ENCODE assay signal across 17 cellular contexts in genomic region chr4:3316146-3316545, GRCh38. TPM values are rescaled to one million over a fixed set of nuclear protein-coding genes. Genes with fewer than 3 reads are reported as not detected.
A peak's percentile ranks its signal among the peaks of the same experiment; 100 is the strongest.
DNase-seq lines count a peak whose midpoint lies in the region; ATAC-seq, FAIRE-seq and TF ChIP-seq lines count a peak whose summit lies in the region.
"Had no signal": no experiment of that assay in that cellular context is flagged by ENCODE, and none has a peak within 500 bp of the region (broad histone marks: within the 10 kb centered on the region; RNA-seq: fewer than 3 reads in every experiment).

No MANE protein-coding gene starts in this region.

- WGBS in H9 (ENCODE audit: extremely low coverage, insufficient read length, low lambda C conversion rate), result no CpG with 5 or more reads among the region's 18 CpGs

- no peak overlapping the region for H3K56ac ChIP-seq in H9 (ENCODE audit: insufficient read length, low read depth, low read length)

- no peak for ATAC-seq in sciatic nerve
- ATAC-seq in GM18909 (IDR thresholded peaks at IDR 0.05; ENCODE audit: poor library complexity, unreplicated experiment), result no peak

- dilution Hi-C loops in endothelial cell of umbilical vein (cut with MboI; ENCODE audit: extremely low pct_ligation_motif_present, low sequenced_read_pairs), result no loop called here

- no peak overlapping the region for H3K4me3 ChIP-seq in endothelial cell of umbilical vein (replicated peaks in 1 of 3; ENCODE audit: insufficient read depth in 1 of 3, low read depth in 1 of 3, low read length in 3 of 3)
- H3K4me3 ChIP-seq: HAP-1, MG63, PC-9 had no signal

- H3K4me1 Mint-ChIP-seq in H9, result peaks cover 0 to 9% of the 10 kb centered on the region in 2 experiments; a peak in 2 of 4 replicates

- no peaks in the 10 kb centered on the region for H3K23me2 ChIP-seq in H9 (ENCODE audit: insufficient read length, low read depth, low read length, poor library complexity, severe bottlenecking)

- no peaks in the 10 kb centered on the region for H3K79me1 ChIP-seq in H9 (ENCODE audit: insufficient read depth, low read depth, low read length, poor library complexity, severe bottlenecking)

- no peak overlapping the region for H4K5ac ChIP-seq in H9 (ENCODE audit: insufficient read length, low read depth, low read length)

- H2AFZ ChIP-seq in H9 (ENCODE audit: low read length) (no peak overlapping the region), endothelial cell of umbilical vein (ENCODE audit: low read depth, low read length) (no peak overlapping the region)
- H2AFZ ChIP-seq: PC-9 had no signal

- no peak overlapping the region for H2BK12ac ChIP-seq in H9 (ENCODE audit: insufficient read length, low read depth, low read length)

- H2AK5ac ChIP-seq in H9 (ENCODE audit: insufficient read length, low read length), result no peak overlapping the region

- no peak overlapping the region for H3T11ph ChIP-seq in H9 (ENCODE audit: low read length)

- H3K4ac ChIP-seq in H9 (ENCODE audit: low read depth, low read length), result no peak overlapping the region

- no peak overlapping the region for H3K4me3 Mint-ChIP-seq in H9

- 0 out of 7 replicates have a peak overlapping the region, but pooled peaks of 1 of the 3 experiments have one; percentile 25 for H3K27ac Mint-ChIP-seq in H9

- H3K9me1 ChIP-seq in endothelial cell of umbilical vein (replicated peaks; ENCODE audit: control insufficient read depth, extremely low read depth, insufficient read depth, low read length), result no peaks in the 10 kb centered on the region

- H3K9ac ChIP-seq in H9 (ENCODE audit: extremely low read depth, insufficient read length, low read length), result no peak overlapping the region
- H3K9ac ChIP-seq in endothelial cell of umbilical vein (replicated peaks; ENCODE audit: extremely low read depth, insufficient read depth, low read length), result no peak overlapping the region

- no peak overlapping the region for H4K91ac ChIP-seq in H9 (ENCODE audit: insufficient read length, low read depth, low read length)

- CTCF ChIA-PET in endothelial cell of umbilical vein (lab: Charles Lee), result interaction anchor here (1.5 kb wide), 1 partner anchor 180 kb away, joined by 3 read pairs; no protein-coding TSS in a partner anchor

- H3K36me3 Mint-ChIP-seq in H9 (ENCODE audit: insufficient read depth in 1 of 3, low read depth in 3 of 3), result peaks cover 2 to 23% (median 15%) of the 10 kb centered on the region in 3 experiments; a peak in 5 of 7 replicates

- intact Hi-C loops in endothelial cell of umbilical vein (cut with micrococcal nuclease), result no loop called here
- intact Hi-C loops in sciatic nerve (cut with DNase I), result no loop called here

- H3K14ac ChIP-seq in H9 (ENCODE audit: insufficient read depth, low read length), result no peak overlapping the region

- no peaks in the 10 kb centered on the region for H3K79me2 ChIP-seq in H9 (ENCODE audit: insufficient read depth, low read length)
- peaks cover 48% of the 10 kb centered on the region for H3K79me2 ChIP-seq in endothelial cell of umbilical vein (ENCODE audit: control insufficient read depth, insufficient read depth, low read length)

- H4K8ac ChIP-seq in H9 (replicated peaks; ENCODE audit: insufficient read length, low read depth, low read length), result no peak overlapping the region

- no peak overlapping the region for H3K4me2 ChIP-seq in H9 (ENCODE audit: insufficient read depth, insufficient read length, low read length)
- no peak overlapping the region for H3K4me2 ChIP-seq in endothelial cell of umbilical vein (ENCODE audit: insufficient read depth, low read length)
- H3K4me2 ChIP-seq: PC-9 had no signal

- H2BK5ac ChIP-seq in H9 (ENCODE audit: insufficient read length, low read length), result no peak overlapping the region

- no peak overlapping the region for H3K18ac ChIP-seq in H9 (ENCODE audit: insufficient read length, low read depth, low read length)

- H4K20me1 ChIP-seq in H9 (ENCODE audit: control insufficient read depth, insufficient read depth, insufficient read length), result no peaks in the 10 kb centered on the region
- no peaks in the 10 kb centered on the region for H4K20me1 ChIP-seq in endothelial cell of umbilical vein (replicated peaks; ENCODE audit: control insufficient read depth, extremely low read depth, insufficient read depth, low read length)

- no peak overlapping the region for H2BK20ac ChIP-seq in H9 (ENCODE audit: low read depth, low read length, poor library complexity, severe bottlenecking)

- no peak overlapping the region for H2BK15ac ChIP-seq in H9 (ENCODE audit: low read depth, low read length)

- H3K27me3 Mint-ChIP-seq in H9 (ENCODE audit: low read depth), result no peaks in the 10 kb centered on the region; the same call in 1 of the 2 replicates

- TF ChIP-seq CTCF in H9 (conservative IDR thresholded peaks at IDR 0.05) (no peak), endothelial cell of umbilical vein (IDR thresholded peaks at IDR 0.05; ENCODE audit: extremely low read depth in 1 of 2, insufficient read depth in 1 of 2, low read depth in 1 of 2, low read length in 2 of 2) (no peak)

- TF ChIP-seq POLR2A in endothelial cell of umbilical vein (IDR thresholded peaks at IDR 0.05; ENCODE audit: low read depth, low read length), result no peak

- POLR2A ChIA-PET in endothelial cell of umbilical vein (lab: Charles Lee), result no interaction called here

- H3K4me1 ChIP-seq in H9 (ENCODE audit: insufficient read depth, low read length) (no peaks in the 10 kb centered on the region), endothelial cell of umbilical vein (ENCODE audit: control insufficient read depth, extremely low read depth, insufficient read depth, low read length) (peaks cover 7% of the 10 kb centered on the region)
- H3K4me1 ChIP-seq: HAP-1 had no signal

- TSS peak; percentile 37 for BruUV-seq in endothelial cell of umbilical vein (replicated peaks; lab: Mats Ljungman, UMichigan)

- no peaks in the 10 kb centered on the region for H3K27me3 ChIP-seq in H9 (ENCODE audit: insufficient read depth, low read length)
- no peaks in the 10 kb centered on the region for H3K27me3 ChIP-seq in endothelial cell of umbilical vein (ENCODE audit: control insufficient read depth in 2 of 2, insufficient read depth in 2 of 2, low read length in 2 of 2)
- H3K27me3 ChIP-seq: MG63 had no signal

- H3K27ac ChIP-seq in H9 (ENCODE audit: insufficient read length, low read depth, low read length) (no peak overlapping the region), endothelial cell of umbilical vein (ENCODE audit: insufficient read depth, low read depth, low read length) (no peak overlapping the region)
- H3K27ac ChIP-seq: C4-2B, PC-9 had no signal

- no peaks in the 10 kb centered on the region for H3K9me3 Mint-ChIP-seq in H9

- no peak overlapping the region for H3K23ac ChIP-seq in H9 (ENCODE audit: insufficient read length, low read depth, low read length)

- no peaks in the 10 kb centered on the region for H3K9me3 ChIP-seq in H9 (ENCODE audit: control insufficient read depth, low read depth, low read length)
- H3K9me3 ChIP-seq in endothelial cell of umbilical vein (replicated peaks; ENCODE audit: control insufficient read depth, insufficient read depth, low read length), result no peaks in the 10 kb centered on the region
- H3K9me3 ChIP-seq: HAP-1, MG63 had no signal

- H2BK120ac ChIP-seq in H9 (ENCODE audit: low read depth, low read length, poor library complexity, severe bottlenecking), result no peak overlapping the region

- DNase-seq in activated effector memory CD4-positive, alpha-beta T cell treated with anti-CD3 and anti-CD28 coated beads, Interleukin-2, amount 50 U/mL, for 16 hours, result peak; percentile 33
- no peak for DNase-seq in activated effector memory CD4-positive, alpha-beta T cell treated with Interleukin-2 at 50 U/mL for 16 hours
- DNase-seq in H9, result peak; percentile 16
- DNase-seq in endothelial cell of umbilical vein (ENCODE audit: low read depth, low spot score), result no peak
- DNase-seq in sciatic nerve (ENCODE audit: low spot score), result peak; percentile 54
- DNase-seq in NCI-H2029 (lab: John Stamatoyannopoulos, UW), result no peak
- DNase-seq in occipital lobe (lab: John Stamatoyannopoulos, UW), result no peak
- DNase-seq: DMS153, EL, MG63, NCI-H1092 treated with DMSO at 0.1 percent for 48 hours, NCI-H1694, PC-9 had no signal

- no peak for FAIRE-seq in endothelial cell of umbilical vein (lab: Jason Lieb, UNC)
- FAIRE-seq: A204.1 had no signal

- peaks cover 3 to 20% of the 10 kb centered on the region in 2 experiments for H3K36me3 ChIP-seq in endothelial cell of umbilical vein (ENCODE audit: control insufficient read depth in 2 of 2, extremely low read depth in 1 of 2, insufficient read depth in 2 of 2, low read length in 2 of 2)
- H3K36me3 ChIP-seq: HAP-1, MG63 had no signal

TF ChIP-seq in endothelial cell of umbilical vein, 7 proteins besides CTCF, POLR2A, EP300 and RAD21:
- TF ChIP-seq EZH2 (IDR thresholded peaks at IDR 0.05; ENCODE audit: borderline replicate concordance, low read depth, low read length, severe bottlenecking), result no peak
- no peak for TF ChIP-seq MAX (IDR thresholded peaks at IDR 0.05; ENCODE audit: insufficient read depth, insufficient read length)
- no peak for TF ChIP-seq FOS (IDR thresholded peaks at IDR 0.05; ENCODE audit: borderline replicate concordance, insufficient read depth, low read length)
- TF ChIP-seq GATA2 (IDR thresholded peaks at IDR 0.05; ENCODE audit: insufficient read depth, insufficient read length, low read depth, low read length), result no peak
- TF ChIP-seq MYC (IDR thresholded peaks at IDR 0.05; ENCODE audit: low read depth, low read length), result no peak
- no peak for TF ChIP-seq JUN (IDR thresholded peaks at IDR 0.05; ENCODE audit: borderline replicate concordance, insufficient read depth, insufficient read length, low read depth)
- TF ChIP-seq POLR2AphosphoS5 (IDR thresholded peaks at IDR 0.05; ENCODE audit: insufficient read depth, low read depth, low read length), result no peak

RNA-seq across cellular contexts. Expression of gene RGS12, which starts 23.3 kb away (rescaled TPM):
- total RNA-seq in H9 (2021) (14.0 and 16.9 TPM in 2 replicates), endothelial cell of umbilical vein (75.4 and 78.0 TPM in 2 replicates), sciatic nerve (40.7 TPM), occipital lobe (68.8 TPM)
- 38.1 and 65.2 TPM in 2 replicates for polyA plus RNA-seq in endothelial cell of umbilical vein
- 25.3 and 31.2 TPM in 2 replicates for polyA plus RNA-seq in endothelial cell of umbilical vein (2011; cell fraction: cytosol; rRNA removed)
- 102 and 126 TPM in 2 replicates for polyA plus RNA-seq in endothelial cell of umbilical vein (2011; cell fraction: nucleus; rRNA removed)
- 38.5 and 42.4 TPM in 2 replicates for polyA plus RNA-seq in endothelial cell of umbilical vein (2012)
- 49.0 and 68.5 TPM in 2 replicates for polyA minus RNA-seq in endothelial cell of umbilical vein
- polyA minus RNA-seq in endothelial cell of umbilical vein (2011; cell fraction: cytosol; rRNA and poly(A)+ RNA removed), result 2.3 TPM
- polyA minus RNA-seq in endothelial cell of umbilical vein (2011; cell fraction: nucleus; rRNA and poly(A)+ RNA removed), result 62.7 and 105 TPM in 2 replicates

Comparison
In these comparisons a context has a peak if more than half of its experiments do, and no peak if none do; other contexts are left out.
1. DNase-seq: peak in activated effector memory CD4-positive, alpha-beta T cell treated with anti-CD3 and anti-CD28 coated beads, Interleukin-2, amount 50 U/mL, for 16 hours (single experiment), H9 (single experiment) and sciatic nerve (single experiment); none in activated effector memory CD4-positive, alpha-beta T cell treated with Interleukin-2 at 50 U/mL for 16 hours (single experiment), endothelial cell of umbilical vein (single experiment), NCI-H2029 (single experiment) and occipital lobe (single experiment).